Comparison of ENCODE assay signal across 1 cellular context in the genomic region with DNA sequence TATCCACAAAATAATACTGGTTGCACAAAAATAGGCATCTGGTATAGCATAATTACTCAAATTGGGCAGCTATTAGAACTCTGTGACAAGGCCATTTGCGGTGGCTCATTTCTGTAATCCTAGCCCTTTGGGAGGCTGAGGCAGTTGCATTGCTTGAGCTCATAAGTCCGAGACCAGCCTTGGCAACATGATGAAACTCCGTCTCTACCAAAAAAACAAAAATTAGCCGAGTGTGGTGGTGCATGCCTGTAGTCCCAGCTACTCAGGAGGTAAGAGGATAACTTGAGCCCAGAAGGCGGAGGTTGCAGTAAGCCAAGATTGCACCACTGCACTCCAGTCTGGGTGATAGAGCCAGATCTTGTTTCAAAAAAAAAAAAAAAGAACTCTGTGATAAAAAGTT.
TF ChIP-seq lines count a peak whose summit lies in the region.

No MANE protein-coding gene starts in this region.

TF ChIP-seq in H1, 55 proteins besides CTCF, POLR2A, EP300 and RAD21:
- TF ChIP-seq EZH2 (IDR thresholded peaks at IDR 0.05; ENCODE audit: low read depth, low read length, severe bottlenecking) (no peak), RFX5 (IDR thresholded peaks at IDR 0.05; ENCODE audit: borderline replicate concordance, low read depth, low read length) (no peak), BCL11A (IDR thresholded peaks at IDR 0.05; ENCODE audit: low read depth in 2 of 2, low read length in 2 of 2) (no peak), YY1 (IDR thresholded peaks at IDR 0.05; ENCODE audit: low read depth, low read length) (no peak), SP2 (IDR thresholded peaks at IDR 0.05; ENCODE audit: low read length) (no peak), CHD1 (IDR thresholded peaks at IDR 0.05; ENCODE audit: low read depth, low read length) (no peak), SIX5 (IDR thresholded peaks at IDR 0.05; ENCODE audit: low read depth, low read length) (no peak), SUZ12 (IDR thresholded peaks at IDR 0.05; ENCODE audit: low read length) (no peak), MAFK (IDR thresholded peaks at IDR 0.05; ENCODE audit: low read depth, low read length) (no peak), KDM5A (IDR thresholded peaks at IDR 0.05; ENCODE audit: low read length) (no peak), SP4 (IDR thresholded peaks at IDR 0.05; ENCODE audit: low read length) (no peak)
- TF ChIP-seq, protein P1, sequence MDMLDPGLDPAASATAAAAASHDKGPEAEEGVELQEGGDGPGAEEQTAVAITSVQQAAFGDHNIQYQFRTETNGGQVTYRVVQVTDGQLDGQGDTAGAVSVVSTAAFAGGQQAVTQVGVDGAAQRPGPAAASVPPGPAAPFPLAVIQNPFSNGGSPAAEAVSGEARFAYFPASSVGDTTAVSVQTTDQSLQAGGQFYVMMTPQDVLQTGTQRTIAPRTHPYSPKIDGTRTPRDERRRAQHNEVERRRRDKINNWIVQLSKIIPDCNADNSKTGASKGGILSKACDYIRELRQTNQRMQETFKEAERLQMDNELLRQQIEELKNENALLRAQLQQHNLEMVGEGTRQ (IDR thresholded peaks at IDR 0.05; ENCODE audit: low read length), result no peak
